Comparison of ENCODE assay signal across 8 cellular contexts in genomic region chr10:87867453-87867852, GRCh38. TPM values are rescaled to one million over a fixed set of nuclear protein-coding genes. Genes with fewer than 3 reads are reported as not detected.
DNase-seq lines count a peak whose midpoint lies in the region; TF ChIP-seq lines count a peak whose summit lies in the region.

No MANE protein-coding gene starts in this region.

- CTCF ChIA-PET in CD4-positive, alpha-beta memory T cell (lab: Charles Lee; ENCODE audit: partially characterized antibody), result no interaction called here

- H4K20me1 ChIP-seq in OCI-LY1 (ENCODE audit: insufficient read depth, low read length) (no peaks in the 10 kb centered on the region), osteoblast (ENCODE audit: insufficient read depth, low read length) (peaks cover 50% of the 10 kb centered on the region)

- H3K4me3 ChIP-seq in CD4-positive, alpha-beta memory T cell (ENCODE audit: low read length in 2 of 2), result peak overlapping the region in 1 of 2 donors; percentile 91
- H3K4me3 ChIP-seq in OCI-LY1 (ENCODE audit: low read depth, low read length, poor library complexity, severe bottlenecking) (peak overlapping the region; percentile 99), endocrine pancreas (ENCODE audit: control insufficient read depth, insufficient read depth, low read length) (peak overlapping the region; percentile 100), osteoblast (ENCODE audit: insufficient read depth, low read length) (peak overlapping the region; percentile 96)

- H3K9me2 ChIP-seq in OCI-LY1 (ENCODE audit: low read depth, low read length), result no peaks in the 10 kb centered on the region

- peaks cover 0 to 3% of the 10 kb centered on the region in 2 donors for H3K27me3 Mint-ChIP-seq in CD4-positive, alpha-beta memory T cell

- H3K27ac ChIP-seq in CD4-positive, alpha-beta memory T cell (ENCODE audit: low read depth, low read length), result no peak overlapping the region
- H3K27ac ChIP-seq in OCI-LY1 (ENCODE audit: low read depth, low read length, poor library complexity, severe bottlenecking), result no peak overlapping the region
- H3K27ac ChIP-seq in osteoblast (ENCODE audit: low read depth, low read length), result peak overlapping the region; percentile 71

- POLR2A ChIA-PET in CD4-positive, alpha-beta memory T cell (lab: Charles Lee; ENCODE audit: partially characterized antibody), result no interaction called here

- H3K9me3 ChIP-seq in CD4-positive, alpha-beta memory T cell (ENCODE audit: control insufficient read depth in 1 of 2, low read length in 2 of 2), result no peaks in the 10 kb centered on the region
- H3K9me3 ChIP-seq in OCI-LY1 (ENCODE audit: low read length) (no peaks in the 10 kb centered on the region), endocrine pancreas (ENCODE audit: control insufficient read depth, low read length) (no peaks in the 10 kb centered on the region), osteoblast (ENCODE audit: low read depth, low read length) (no peaks in the 10 kb centered on the region)

- peaks cover 62% of the 10 kb centered on the region for H3K4me1 ChIP-seq in CD4-positive, alpha-beta memory T cell (ENCODE audit: insufficient read depth, low read length)
- peaks cover 31% of the 10 kb centered on the region for H3K4me1 ChIP-seq in OCI-LY1 (ENCODE audit: insufficient read depth, low read length, severe bottlenecking)
- H3K4me1 ChIP-seq in endocrine pancreas (ENCODE audit: control insufficient read depth, insufficient read depth, low read length), result peaks cover 34% of the 10 kb centered on the region
- peaks cover 17% of the 10 kb centered on the region for H3K4me1 ChIP-seq in osteoblast (ENCODE audit: insufficient read depth, low read length)

- no peaks in the 10 kb centered on the region for H3K36me3 ChIP-seq in CD4-positive, alpha-beta memory T cell (ENCODE audit: insufficient read depth, low read length)
- H3K36me3 ChIP-seq in OCI-LY1 (ENCODE audit: insufficient read depth, low read length) (peaks cover 65% of the 10 kb centered on the region), endocrine pancreas (ENCODE audit: control insufficient read depth, insufficient read depth, low read length) (no peaks in the 10 kb centered on the region), osteoblast (ENCODE audit: insufficient read depth, low read length) (no peaks in the 10 kb centered on the region)

- H3F3A ChIP-seq in OCI-LY1 (ENCODE audit: insufficient read depth, low read length), result no peaks in the 10 kb centered on the region

- H3K9me3 Mint-ChIP-seq in CD4-positive, alpha-beta memory T cell, result peaks cover 0 to 2% (median 0%) of the 10 kb centered on the region in 8 donors

- H3K4me3 Mint-ChIP-seq in CD4-positive, alpha-beta memory T cell, result peak overlapping the region; percentile 71 to 98 (median 96)

- H3K27ac Mint-ChIP-seq in CD4-positive, alpha-beta memory T cell, result peak overlapping the region in 1 of 7 donors; percentile 38

- no peaks in the 10 kb centered on the region for H3K27me3 ChIP-seq in CD4-positive, alpha-beta memory T cell (ENCODE audit: insufficient read depth, low read length)
- H3K27me3 ChIP-seq in OCI-LY1 (ENCODE audit: insufficient read depth, low read length) (no peaks in the 10 kb centered on the region), endocrine pancreas (ENCODE audit: control insufficient read depth, insufficient read depth, low read length) (no peaks in the 10 kb centered on the region), osteoblast (ENCODE audit: insufficient read depth, low read length) (no peaks in the 10 kb centered on the region)

- DNase-seq in CD4-positive, alpha-beta memory T cell, result no peak
- no peak for DNase-seq in osteoblast (ENCODE audit: insufficient read length, low spot score, missing footprints)
- no peak for DNase-seq in SIG-M5 treated with dmso at 0.1 percent for 504 hours (lab: John Stamatoyannopoulos, UW; ENCODE audit: unreplicated experiment)
- no peak for DNase-seq in NOMO-1 treated with DMSO at 0.1 percent for 48 hours (lab: John Stamatoyannopoulos, UW; ENCODE audit: unreplicated experiment)
- no peak for DNase-seq in globus pallidus (ENCODE audit: low spot score)
- DNase-seq in NCI-H146 (lab: John Stamatoyannopoulos, UW), result no peak

- TF ChIP-seq CTCF in OCI-LY1 (IDR thresholded peaks at IDR 0.05; ENCODE audit: low read length) (no peak), osteoblast (IDR thresholded peaks at IDR 0.05; ENCODE audit: extremely low read depth, low read depth, low read length) (no peak)

- peaks cover 87% of the 10 kb centered on the region for H3K79me2 ChIP-seq in OCI-LY1 (ENCODE audit: insufficient read depth, low read length)
- H3K79me2 ChIP-seq in osteoblast (ENCODE audit: insufficient read depth, low read length), result peaks cover 84% of the 10 kb centered on the region

- peak overlapping the region; percentile 82 for H3K4me2 ChIP-seq in OCI-LY1 (ENCODE audit: low read length)
- peak overlapping the region; percentile 92 for H3K4me2 ChIP-seq in osteoblast (ENCODE audit: insufficient read depth, low read length)

- peak overlapping the region; percentile 100 for H3K9ac ChIP-seq in OCI-LY1 (ENCODE audit: low read length)
- no peak overlapping the region for H3K9ac ChIP-seq in endocrine pancreas (ENCODE audit: control insufficient read depth, insufficient read depth, low read length)

- H2AFZ ChIP-seq in OCI-LY1 (ENCODE audit: low read length), result no peak overlapping the region
- H2AFZ ChIP-seq in osteoblast (ENCODE audit: low read length), result no peak overlapping the region

- intact Hi-C loops in CD4-positive, alpha-beta memory T cell (cut with micrococcal nuclease), result loop anchor here (10.0 kb wide), 1 partner anchor 817 kb away; no protein-coding TSS in a partner anchor

- peaks cover 39 to 78% (median 49%) of the 10 kb centered on the region in 4 donors for H3K4me1 Mint-ChIP-seq in CD4-positive, alpha-beta memory T cell

- H3K36me3 Mint-ChIP-seq in CD4-positive, alpha-beta memory T cell, result peaks cover 12 to 42% of the 10 kb centered on the region in 2 donors

RNA-seq across cellular contexts. Expression of gene PTEN, which starts 4.0 kb away (rescaled TPM):
- total RNA-seq in CD4-positive, alpha-beta memory T cell, result 10 to 100 TPM; 78.7 to 84.8 TPM
- polyA plus RNA-seq in CD4-positive, alpha-beta memory T cell, result 10 to 100 TPM; 25.1 to 36.9 TPM
- total RNA-seq in osteoblast, result 169 and 193 TPM in 2 replicates

RNA-seq across cellular contexts. Expression of gene KLLN, which starts 4.1 kb away (rescaled TPM):
- total RNA-seq in CD4-positive, alpha-beta memory T cell, result 1 to 10 TPM; 1.0 to 1.3 TPM
- polyA plus RNA-seq in CD4-positive, alpha-beta memory T cell, result under 1 TPM in 1 of 2 donors, not detected in 1; 0.09 TPM
- 0.59 and 0.72 TPM in 2 replicates for total RNA-seq in osteoblast

RNA-seq across cellular contexts. Expression of gene ATAD1, which starts 49.4 kb away (rescaled TPM):
- total RNA-seq in CD4-positive, alpha-beta memory T cell, result 10 to 100 TPM; 46.5 to 52.0 TPM
- 10 to 100 TPM; 39.6 to 41.5 TPM for polyA plus RNA-seq in CD4-positive, alpha-beta memory T cell
- 43.8 and 43.9 TPM in 2 replicates for total RNA-seq in osteoblast
